ENCODE assay signal across 9 cellular contexts in the genomic region with DNA sequence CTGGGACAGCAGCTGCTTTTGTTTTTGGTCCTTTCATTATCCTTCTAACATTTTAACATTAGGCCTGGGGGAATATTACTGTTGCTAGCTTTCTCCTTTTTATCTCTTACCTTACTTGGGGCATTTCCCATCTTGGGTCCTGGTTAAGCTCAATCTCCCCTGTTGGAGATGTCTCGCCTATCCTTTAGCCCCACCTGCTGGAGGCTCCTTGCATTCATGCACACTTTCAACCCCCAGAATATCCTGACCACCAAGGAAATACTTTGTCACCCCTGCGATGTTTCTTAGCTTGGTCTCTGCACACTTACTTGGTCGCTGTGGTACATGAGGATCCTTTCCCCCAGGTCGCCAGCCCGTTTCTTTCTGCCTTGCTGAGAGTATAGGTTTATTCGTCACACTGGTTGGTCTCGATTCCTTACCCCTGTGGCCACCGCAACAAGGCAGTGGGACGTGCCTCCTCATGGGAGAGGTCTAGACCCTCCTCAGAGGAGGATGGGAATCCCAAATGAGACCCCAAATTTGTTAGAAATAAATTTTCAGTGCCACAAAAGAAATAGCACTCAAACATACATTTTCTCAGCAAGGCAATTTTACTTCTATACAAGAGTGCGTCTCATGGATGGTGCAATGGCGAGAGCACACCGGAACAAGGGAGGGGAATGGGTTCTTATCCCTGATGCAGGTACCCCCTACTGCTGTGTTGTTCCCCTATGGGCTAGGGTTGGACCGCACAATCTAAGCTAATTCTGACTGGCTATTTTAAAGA. TPM values are rescaled to one million over a fixed set of nuclear protein-coding genes. Genes with fewer than 3 reads are reported as not detected.
DNase-seq lines count a peak whose midpoint lies in the region; ATAC-seq and TF ChIP-seq lines count a peak whose summit lies in the region.
"Had no signal": no experiment of that assay in that cellular context is flagged by ENCODE, and none has a peak within 500 bp of the region (broad histone marks: within the 10 kb centered on the region; RNA-seq: fewer than 3 reads in every experiment).

No MANE protein-coding gene starts in this region.

- peaks cover 5% of the 10 kb centered on the region for H3K4me1 ChIP-seq in adipocyte (ENCODE audit: control insufficient read depth, insufficient read depth, low read length)
- peaks cover 0 to 5% (median 3%) of the 10 kb centered on the region in 4 donors for H3K4me1 ChIP-seq in liver (ENCODE audit: control insufficient read depth in 4 of 4, insufficient read depth in 4 of 4, low read length in 3 of 4)

- in situ Hi-C loops in SK-MEL-5 (cut with HindIII; ENCODE audit: low pct_unique_long_range_greater_than_20kb, low sequenced_read_pairs): no loop called here

- H3K9me3 ChIP-seq in adipocyte (ENCODE audit: control insufficient read depth, low read length): no peaks in the 10 kb centered on the region
- no peaks in the 10 kb centered on the region for H3K9me3 ChIP-seq in liver (ENCODE audit: control insufficient read depth in 4 of 4, low read length in 3 of 4)

- peak; percentile 2 to 11 (median 9) for DNase-seq in NCI-H1417 (lab: John Stamatoyannopoulos, UW)
- DNase-seq in NCI-H1417 treated with DMSO at 0.1 percent for 48 hours (lab: John Stamatoyannopoulos, UW): no peak
- peak; percentile 69 for DNase-seq in SK-MEL-5 (ENCODE audit: low read depth, low spot score)
- peak; percentile 76 for DNase-seq in adipocyte (ENCODE audit: low read depth)
- peak; percentile 40 to 54 for DNase-seq in stimulated activated naive CD8-positive, alpha-beta T cell treated with anti-CD3 and anti-CD28 coated beads, Interleukin-15, amount 100 ng/mL, for 72 hours
- DNase-seq in foreskin melanocyte: no peak

- H3K27ac Mint-ChIP-seq in stimulated activated naive CD8-positive, alpha-beta T cell treated with anti-CD3 and anti-CD28 coated beads, Interleukin-15, amount 100 ng/mL, for 72 hours: no peak overlapping the region

- TF ChIP-seq RAD21 in liver (IDR thresholded peaks at IDR 0.05): peak; percentile 77 to 85

- H3K27ac ChIP-seq in liver (ENCODE audit: low read depth in 1 of 2, low read length in 2 of 2): no peak overlapping the region
- H3K27ac ChIP-seq: BLaER1 treated with 17β-estradiol and CSF1 and Interleukin-3, amounts not matched to agents 10 nM and 100 nM had no signal

- no peaks in the 10 kb centered on the region for H3K27me3 Mint-ChIP-seq in stimulated activated naive CD8-positive, alpha-beta T cell treated with anti-CD3 and anti-CD28 coated beads, Interleukin-15, amount 100 ng/mL, for 72 hours

- ATAC-seq in stimulated activated naive CD8-positive, alpha-beta T cell treated with anti-CD3 and anti-CD28 coated beads, Interleukin-15, amount 100 ng/mL, for 72 hours: no peak
- no peak for ATAC-seq in HG02623 (IDR thresholded peaks at IDR 0.05; ENCODE audit: unreplicated experiment)

- WGBS in liver: 89% methylated on average over 13 of the region's 13 CpGs

- H3K4me1 Mint-ChIP-seq in stimulated activated naive CD8-positive, alpha-beta T cell treated with anti-CD3 and anti-CD28 coated beads, Interleukin-15, amount 100 ng/mL, for 72 hours: peaks cover 5% of the 10 kb centered on the region

- H3K4me3 Mint-ChIP-seq in stimulated activated naive CD8-positive, alpha-beta T cell treated with anti-CD3 and anti-CD28 coated beads, Interleukin-15, amount 100 ng/mL, for 72 hours: no peak overlapping the region

- peaks cover 0 to 6% of the 10 kb centered on the region in 2 donors for H3K9me3 Mint-ChIP-seq in stimulated activated naive CD8-positive, alpha-beta T cell treated with anti-CD3 and anti-CD28 coated beads, Interleukin-15, amount 100 ng/mL, for 72 hours

- H3K27me3 ChIP-seq in adipocyte (replicated peaks; ENCODE audit: control insufficient read depth, insufficient read depth, low read length) (no peaks in the 10 kb centered on the region), liver (ENCODE audit: control insufficient read depth in 4 of 4, insufficient read depth in 4 of 4, low read length in 3 of 4) (no peaks in the 10 kb centered on the region)
- H3K27me3 ChIP-seq: BLaER1 treated with 17β-estradiol and CSF1 and Interleukin-3, amounts not matched to agents 10 nM and 100 nM had no signal

- H3K9ac ChIP-seq in adipocyte (ENCODE audit: low read length) (no peak overlapping the region), liver (ENCODE audit: low read depth in 1 of 2, low read length in 2 of 2) (no peak overlapping the region)
- H3K9ac ChIP-seq: BLaER1 treated with 17β-estradiol and CSF1 and Interleukin-3, amounts not matched to agents 10 nM and 100 nM had no signal

- H3K4me3 ChIP-seq in adipocyte (ENCODE audit: low read length) (no peak overlapping the region), liver (ENCODE audit: low read depth in 1 of 3, low read length in 3 of 3) (no peak overlapping the region)

- H3K36me3 ChIP-seq in adipocyte (ENCODE audit: control insufficient read depth, insufficient read depth, low read length, severe bottlenecking) (peaks cover 4% of the 10 kb centered on the region), liver (ENCODE audit: control insufficient read depth in 4 of 4, insufficient read depth in 3 of 4, low read depth in 1 of 4, low read length in 3 of 4) (peaks cover 0 to 16% (median 5%) of the 10 kb centered on the region in 4 donors)

- peak; percentile 58 for TF ChIP-seq CTCF in liver (IDR thresholded peaks at IDR 0.05; ENCODE audit: low read depth, low read length, missing input control)

TF ChIP-seq in liver, 16 proteins besides CTCF, POLR2A, EP300 and RAD21:
- no peak for TF ChIP-seq FOXA1 (IDR thresholded peaks at IDR 0.05)
- TF ChIP-seq, protein P1, sequence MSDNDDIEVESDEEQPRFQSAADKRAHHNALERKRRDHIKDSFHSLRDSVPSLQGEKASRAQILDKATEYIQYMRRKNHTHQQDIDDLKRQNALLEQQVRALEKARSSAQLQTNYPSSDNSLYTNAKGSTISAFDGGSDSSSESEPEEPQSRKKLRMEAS (IDR thresholded peaks at IDR 0.05): no peak
- TF ChIP-seq FOXA2 (IDR thresholded peaks at IDR 0.05): no peak
- TF ChIP-seq YY1 (IDR thresholded peaks at IDR 0.05): no peak
- TF ChIP-seq, protein P2, sequence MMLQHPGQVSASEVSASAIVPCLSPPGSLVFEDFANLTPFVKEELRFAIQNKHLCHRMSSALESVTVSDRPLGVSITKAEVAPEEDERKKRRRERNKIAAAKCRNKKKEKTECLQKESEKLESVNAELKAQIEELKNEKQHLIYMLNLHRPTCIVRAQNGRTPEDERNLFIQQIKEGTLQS (IDR thresholded peaks at IDR 0.05): no peak
- TF ChIP-seq JUND (IDR thresholded peaks at IDR 0.05): no peak
- TF ChIP-seq SP1 (IDR thresholded peaks at IDR 0.05): no peak

RNA-seq across cellular contexts. Expression of a gene that starts 5.4 kb away (rescaled TPM):
- total RNA-seq in SK-MEL-5 (2014; rRNA removed; shearing (Covaris generic)): 26.9 and 37.1 TPM in 2 replicates
- polyA plus RNA-seq in SK-MEL-5 (2015; cell fraction: cytosol; rRNA removed): 121 and 159 TPM in 2 replicates
- polyA plus RNA-seq in SK-MEL-5 (2015; cell fraction: nucleus; rRNA removed): 63.3 and 70.3 TPM in 2 replicates
- 10 to 100 TPM; 27.5 to 32.7 TPM for total RNA-seq in liver
- polyA plus RNA-seq in liver: 100 to 1,000 TPM; 114 to 154 TPM

RNA-seq across cellular contexts. Expression of a gene that starts 20.0 kb away (rescaled TPM):
- 12.9 and 15.2 TPM in 2 replicates for total RNA-seq in SK-MEL-5 (2014; rRNA removed; shearing (Covaris generic))
- 52.5 and 58.4 TPM in 2 replicates for polyA plus RNA-seq in SK-MEL-5 (2015; cell fraction: cytosol; rRNA removed)
- 9.4 and 17.2 TPM in 2 replicates for polyA plus RNA-seq in SK-MEL-5 (2015; cell fraction: nucleus; rRNA removed)
- total RNA-seq in liver: 10 to 100 TPM in 1 of 2 donors, 1 to 10 TPM in 1; 9.0 to 15.0 TPM
- 1 to 10 TPM; 5.1 to 5.6 TPM for polyA plus RNA-seq in liver

RNA-seq across cellular contexts. Expression of a gene that starts 42.2 kb away (rescaled TPM):
- 750 and 852 TPM in 2 replicates for total RNA-seq in SK-MEL-5 (2014; rRNA removed; shearing (Covaris generic))
- 642 and 677 TPM in 2 replicates for polyA plus RNA-seq in SK-MEL-5 (2015; cell fraction: cytosol; rRNA removed)
- 414 and 495 TPM in 2 replicates for polyA plus RNA-seq in SK-MEL-5 (2015; cell fraction: nucleus; rRNA removed)
- 100 to 1,000 TPM; 106 to 169 TPM for total RNA-seq in liver
- 10 to 100 TPM; 32.8 to 54.6 TPM for polyA plus RNA-seq in liver

Comparison
In these comparisons a context has a peak if more than half of its experiments do, and no peak if none do; other contexts are left out.
1. DNase-seq: peak in NCI-H1417 (3 of 3), SK-MEL-5 (single experiment), adipocyte (single experiment) and stimulated activated naive CD8-positive, alpha-beta T cell treated with anti-CD3 and anti-CD28 coated beads, Interleukin-15, amount 100 ng/mL, for 72 hours (2 of 2); none in NCI-H1417 treated with DMSO at 0.1 percent for 48 hours (single experiment) and foreskin melanocyte (single experiment).